1 cellular context compared by ENCODE assay signal in genomic region chr19:37506387-37507166, GRCh38.
TF ChIP-seq lines count a peak whose summit lies in the region.

ZNF793 (plus strand) TSS chr19:37506939; CDS start chr19:37523440, 16,501 bp downstream.

TF ChIP-seq in HEK293, 187 proteins besides CTCF, POLR2A, EP300 and RAD21 (continued from another document and continues in another):
- peak; percentile 95 for TF ChIP-seq PRDM10 (tag by site-specific recombination; IDR thresholded peaks at IDR 0.05)
- TF ChIP-seq ZNF48 (tag by site-specific recombination; IDR thresholded peaks at IDR 0.05), result no peak
- TF ChIP-seq ZSCAN30 (tag by site-specific recombination; IDR thresholded peaks at IDR 0.05), result peak; percentile 89
- no peak; the same call in 1 of the 2 replicates for TF ChIP-seq ZNF791 (tag by site-specific recombination; IDR thresholded peaks at IDR 0.05)
- peak; percentile 56 for TF ChIP-seq ZNF623 (tag by site-specific recombination; IDR thresholded peaks at IDR 0.05)
- peak; percentile 36 for TF ChIP-seq WT1 (tag by site-specific recombination; IDR thresholded peaks at IDR 0.05)
- TF ChIP-seq ZNF16 (tag by site-specific recombination; IDR thresholded peaks at IDR 0.05; ENCODE audit: low read depth), result 0 out of 2 replicates have a peak, but pooled peaks have one; percentile 13
- 0 out of 2 replicates have a peak, but pooled peaks have one; percentile 11 for TF ChIP-seq FEZF1 (tag by site-specific recombination; IDR thresholded peaks at IDR 0.05)
- peak; percentile 90 for TF ChIP-seq SP3 (tag by site-specific recombination; IDR thresholded peaks at IDR 0.05)
- peak; percentile 95 for TF ChIP-seq TCF7L2 (IDR thresholded peaks at IDR 0.05; ENCODE audit: borderline replicate concordance, low read depth, low read length)
- TF ChIP-seq ZNF610 (tag by site-specific recombination; IDR thresholded peaks at IDR 0.05; ENCODE audit: borderline replicate concordance), result peak; percentile 88
- TF ChIP-seq ZSCAN23 (tag by site-specific recombination; IDR thresholded peaks at IDR 0.05), result no peak; the same call in 1 of the 2 replicates
- peak; percentile 79 for TF ChIP-seq ZNF146 (tag by site-specific recombination; IDR thresholded peaks at IDR 0.05)
- TF ChIP-seq PBX3 (CRISPR knock-in tag; IDR thresholded peaks at IDR 0.05), result 0 out of 2 replicates have a peak, but pooled peaks have one; percentile 49
- TF ChIP-seq ZBTB17 (tag by site-specific recombination; IDR thresholded peaks at IDR 0.05), result peak; percentile 96
- peak; percentile 89; the same call in 1 of the 2 replicates for TF ChIP-seq ZNF324 (tag by site-specific recombination; IDR thresholded peaks at IDR 0.05)
- TF ChIP-seq KLF9 (tag by site-specific recombination; IDR thresholded peaks at IDR 0.05; ENCODE audit: low read depth), result peak; percentile 88
- peak; percentile 99 for TF ChIP-seq ZNF335 (tag by site-specific recombination; conservative IDR thresholded peaks at IDR 0.05)
- TF ChIP-seq ZNF133 (tag by site-specific recombination; IDR thresholded peaks at IDR 0.05), result 0 out of 2 replicates have a peak, but pooled peaks have one; percentile 48
- peak; percentile 97 for TF ChIP-seq ZNF600 (tag by site-specific recombination; IDR thresholded peaks at IDR 0.05)
- TF ChIP-seq ZBTB48 (tag by site-specific recombination; IDR thresholded peaks at IDR 0.05), result peak; percentile 87
- TF ChIP-seq ZNF580 (tag by site-specific recombination; IDR thresholded peaks at IDR 0.05), result peak; percentile 96
- peak; percentile 87 for TF ChIP-seq ZNF350 (tag by site-specific recombination; IDR thresholded peaks at IDR 0.05)
- peak; percentile 78 for TF ChIP-seq ZNF561 (tag by site-specific recombination; IDR thresholded peaks at IDR 0.05; ENCODE audit: borderline replicate concordance)
- 0 out of 2 replicates have a peak, but pooled peaks have one; percentile 22 for TF ChIP-seq ZNF513 (tag by site-specific recombination; IDR thresholded peaks at IDR 0.05)
- TF ChIP-seq PRDM4 (tag by site-specific recombination; IDR thresholded peaks at IDR 0.05), result peak; percentile 85
- peak; percentile 85 for TF ChIP-seq ZNF280D (tag by site-specific recombination; IDR thresholded peaks at IDR 0.05)
- TF ChIP-seq ZNF366 (tag by site-specific recombination; conservative IDR thresholded peaks at IDR 0.05), result peak; percentile 76
- TF ChIP-seq ZNF529 (tag by site-specific recombination; IDR thresholded peaks at IDR 0.05; ENCODE audit: insufficient replicate concordance), result no peak
- peak; percentile 74 for TF ChIP-seq OVOL3 (tag by site-specific recombination; IDR thresholded peaks at IDR 0.05)
- TF ChIP-seq ZNF184 (tag by site-specific recombination; IDR thresholded peaks at IDR 0.05), result no peak
- peak; percentile 97 for TF ChIP-seq ZNF76 (tag by site-specific recombination; IDR thresholded peaks at IDR 0.05; ENCODE audit: borderline replicate concordance, low read depth)
- peak; percentile 90 for TF ChIP-seq EGR2 (tag by site-specific recombination; IDR thresholded peaks at IDR 0.05; ENCODE audit: low read depth)
- TF ChIP-seq ZNF792 (tag by site-specific recombination; IDR thresholded peaks at IDR 0.05), result peak; percentile 92
- peak; percentile 50; the same call in 1 of the 2 replicates for TF ChIP-seq ZSCAN4 (tag by site-specific recombination; IDR thresholded peaks at IDR 0.05)
- TF ChIP-seq ZNF664 (tag by site-specific recombination; IDR thresholded peaks at IDR 0.05), result peak; percentile 68; the same call in 1 of the 2 replicates
- TF ChIP-seq ZBTB8A (tag by site-specific recombination; IDR thresholded peaks at IDR 0.05), result peak; percentile 75
- TF ChIP-seq GFI1B (tag by site-specific recombination; IDR thresholded peaks at IDR 0.05), result peak; percentile 75; the same call in 1 of the 2 replicates
- peak; percentile 85; the same call in 1 of the 2 replicates for TF ChIP-seq ZNF221 (tag by site-specific recombination; IDR thresholded peaks at IDR 0.05; ENCODE audit: borderline replicate concordance)
- peak; percentile 15 for TF ChIP-seq MZF1 (tag by site-specific recombination; IDR thresholded peaks at IDR 0.05; ENCODE audit: borderline replicate concordance)
- TF ChIP-seq ZNF354C (tag by site-specific recombination; IDR thresholded peaks at IDR 0.05; ENCODE audit: borderline replicate concordance, low read depth), result no peak
- peak; percentile 72 for TF ChIP-seq ZFP69B (tag by site-specific recombination; IDR thresholded peaks at IDR 0.05)
- peak; percentile 78 for TF ChIP-seq ZNF302 (tag by site-specific recombination; IDR thresholded peaks at IDR 0.05; ENCODE audit: low read depth)
- peak; percentile 95 for TF ChIP-seq ZNF391 (tag by site-specific recombination; IDR thresholded peaks at IDR 0.05; ENCODE audit: borderline replicate concordance, low read depth)
- TF ChIP-seq ZFHX2 (tag by site-specific recombination; conservative IDR thresholded peaks at IDR 0.05), result peak; percentile 89
- TF ChIP-seq ZNF449 (tag by site-specific recombination; IDR thresholded peaks at IDR 0.05), result peak; percentile 39; the same call in 1 of the 2 replicates
- TF ChIP-seq KLF17 (tag by site-specific recombination; IDR thresholded peaks at IDR 0.05), result peak; percentile 74
- TF ChIP-seq ZNF311 (tag by site-specific recombination; IDR thresholded peaks at IDR 0.05; ENCODE audit: borderline replicate concordance), result no peak
